Comparison of ENCODE assay signal across 8 cellular contexts in genomic region chr10:72626444-72626754, GRCh38. TPM values are rescaled to one million over a fixed set of nuclear protein-coding genes. Genes with fewer than 3 reads are reported as not detected.
DNase-seq lines count a peak whose midpoint lies in the region; ATAC-seq lines count a peak whose summit lies in the region.

No MANE protein-coding gene starts in this region.

- H3K27me3 Mint-ChIP-seq in activated CD4-positive, alpha-beta T cell treated with anti-CD3 and anti-CD28 coated beads, Interleukin-2, amount 10 ng/mL, durations not matched to agents 24 days and 14 days = peaks cover under 1% of the 10 kb centered on the region
- no peaks in the 10 kb centered on the region for H3K27me3 Mint-ChIP-seq in activated T-helper 17 cell treated with anti-CD3 and anti-CD28 coated beads, Interleukin-2, amount 50 U/mL, for 72 hours
- peaks cover 0 to 3% (median 3%) of the 10 kb centered on the region in 3 donors for H3K27me3 Mint-ChIP-seq in immature natural killer cell (ENCODE audit: low read depth in 3 of 3)

- H3K27ac Mint-ChIP-seq in activated CD4-positive, alpha-beta T cell treated with anti-CD3 and anti-CD28 coated beads, Interleukin-2, amount 10 ng/mL, durations not matched to agents 24 days and 14 days = peak overlapping the region; percentile 96
- peak overlapping the region; percentile 99 for H3K27ac Mint-ChIP-seq in activated T-helper 17 cell treated with anti-CD3 and anti-CD28 coated beads, Interleukin-2, amount 50 U/mL, for 72 hours
- H3K27ac Mint-ChIP-seq in immature natural killer cell = peak overlapping the region in 5 of 6 donors; percentile 90 to 97 (median 91)

- H3K27ac ChIP-seq in substantia nigra (ENCODE audit: low read depth, low read length, poor library complexity, severe bottlenecking) = peak overlapping the region; percentile 37

- peaks cover 2% of the 10 kb centered on the region for H3K36me3 Mint-ChIP-seq in activated CD4-positive, alpha-beta T cell treated with anti-CD3 and anti-CD28 coated beads, Interleukin-2, amount 10 ng/mL, durations not matched to agents 24 days and 14 days (ENCODE audit: low read depth)
- peaks cover 6% of the 10 kb centered on the region for H3K36me3 Mint-ChIP-seq in activated T-helper 17 cell treated with anti-CD3 and anti-CD28 coated beads, Interleukin-2, amount 50 U/mL, for 72 hours (ENCODE audit: low read depth)
- no peaks in the 10 kb centered on the region for H3K36me3 Mint-ChIP-seq in immature natural killer cell

- no peak for DNase-seq in activated CD4-positive, alpha-beta T cell treated with anti-CD3 and anti-CD28 coated beads, Interleukin-2, amount 10 ng/mL, durations not matched to agents 24 days and 14 days
- no peak for DNase-seq in activated CD4-positive, alpha-beta T cell treated with anti-CD3 and anti-CD28 coated beads, Interleukin-2, amount 50 U/mL, for 4 hours
- DNase-seq in immature natural killer cell (no peak), substantia nigra (lab: John Stamatoyannopoulos, UW) (no peak), Ammon's horn (ENCODE audit: low spot score) (no peak), left lobe of liver (ENCODE audit: low spot score) (no peak)
- no peak for DNase-seq in stimulated activated CD4-positive, alpha-beta T cell treated with anti-CD3 and anti-CD28 coated beads, Interleukin-2, amount 100 ng/mL, for 48 hours

- no peaks in the 10 kb centered on the region for H3K9me3 Mint-ChIP-seq in activated CD4-positive, alpha-beta T cell treated with anti-CD3 and anti-CD28 coated beads, Interleukin-2, amount 10 ng/mL, durations not matched to agents 24 days and 14 days
- H3K9me3 Mint-ChIP-seq in activated T-helper 17 cell treated with anti-CD3 and anti-CD28 coated beads, Interleukin-2, amount 50 U/mL, for 72 hours = no peaks in the 10 kb centered on the region
- H3K9me3 Mint-ChIP-seq in immature natural killer cell = no peaks in the 10 kb centered on the region

- intact Hi-C loops in activated CD4-positive, alpha-beta T cell treated with anti-CD3 and anti-CD28 coated beads, Interleukin-2, amount 10 ng/mL, durations not matched to agents 24 days and 14 days (cut with micrococcal nuclease) = loop anchor here (1.0 to 10.0 kb wide), 6 partner anchors 63 to 774 kb away; partner anchors contain the start of genes DNAJC9, ECD, FAM149B1 and MCU

- H3K4me1 Mint-ChIP-seq in activated CD4-positive, alpha-beta T cell treated with anti-CD3 and anti-CD28 coated beads, Interleukin-2, amount 10 ng/mL, durations not matched to agents 24 days and 14 days = peaks cover 7% of the 10 kb centered on the region
- H3K4me1 Mint-ChIP-seq in activated T-helper 17 cell treated with anti-CD3 and anti-CD28 coated beads, Interleukin-2, amount 50 U/mL, for 72 hours = peaks cover 8% of the 10 kb centered on the region
- H3K4me1 Mint-ChIP-seq in immature natural killer cell = peaks cover 18 to 25% of the 10 kb centered on the region in 2 donors

- ATAC-seq in activated T-helper 17 cell treated with anti-CD3 and anti-CD28 coated beads, Interleukin-2, amount 50 U/mL, for 72 hours (replicated peaks) = no peak
- ATAC-seq in left lobe of liver = no peak

- H3K4me3 Mint-ChIP-seq in activated CD4-positive, alpha-beta T cell treated with anti-CD3 and anti-CD28 coated beads, Interleukin-2, amount 10 ng/mL, durations not matched to agents 24 days and 14 days = peak overlapping the region; percentile 94
- peak overlapping the region; percentile 99 for H3K4me3 Mint-ChIP-seq in activated T-helper 17 cell treated with anti-CD3 and anti-CD28 coated beads, Interleukin-2, amount 50 U/mL, for 72 hours
- peak overlapping the region; percentile 94 to 100 (median 99) for H3K4me3 Mint-ChIP-seq in immature natural killer cell

RNA-seq across cellular contexts. Expression of gene MICU1, which starts 0.5 kb away (rescaled TPM):
- total RNA-seq in activated CD4-positive, alpha-beta T cell treated with anti-CD3 and anti-CD28 coated beads, Interleukin-2, amount 10 ng/mL, durations not matched to agents 24 days and 14 days = 36.1 and 40.7 TPM in 2 replicates
- 10 to 100 TPM; 31.4 to 36.6 TPM for total RNA-seq in activated T-helper 17 cell treated with anti-CD3 and anti-CD28 coated beads, Interleukin-2, amount 50 U/mL, for 72 hours
- polyA plus RNA-seq in immature natural killer cell = 10 to 100 TPM; 19.8 to 45.1 (median 21.2) TPM
- total RNA-seq in left lobe of liver = 41.8 TPM
